ENCODE assay signal across 2 cellular contexts in the genomic region with DNA sequence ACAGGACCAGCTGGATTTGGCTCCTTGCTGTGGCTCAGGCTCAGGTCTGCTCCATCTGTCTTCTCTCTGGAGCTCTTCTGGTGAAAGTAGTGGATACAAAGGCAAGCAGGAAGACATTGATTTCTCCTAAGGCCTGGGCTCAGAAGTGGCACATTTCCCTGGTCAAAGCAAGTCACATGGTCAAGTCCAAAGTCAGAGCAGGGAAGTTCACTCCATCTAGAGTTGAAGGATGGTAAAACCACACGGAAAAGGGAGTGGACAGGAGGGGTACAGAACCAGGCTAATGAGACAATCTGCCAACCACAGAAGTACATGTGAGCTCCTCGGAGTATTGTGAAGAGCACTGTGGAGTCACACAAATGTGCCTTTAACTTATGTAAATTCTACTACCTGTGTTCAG.
TF ChIP-seq lines count a peak whose summit lies in the region.

No MANE protein-coding gene starts in this region.

TF ChIP-seq in A549, 52 proteins besides CTCF, POLR2A, EP300 and RAD21 (continued from another document):
- no peak for TF ChIP-seq MYC (IDR thresholded peaks at IDR 0.05; ENCODE audit: borderline replicate concordance, low read length)
- TF ChIP-seq HEYL (CRISPR knock-in tag; IDR thresholded peaks at IDR 0.05): no peak
- TF ChIP-seq SMC3 (IDR thresholded peaks at IDR 0.05): no peak
- no peak for TF ChIP-seq NFE2L2 (conservative IDR thresholded peaks at IDR 0.05; ENCODE audit: low read length)
- TF ChIP-seq ZC3H11A (IDR thresholded peaks at IDR 0.05): no peak
- TF ChIP-seq MAZ (IDR thresholded peaks at IDR 0.05; ENCODE audit: borderline replicate concordance, low read depth, low read length): no peak
- TF ChIP-seq, protein P1, sequence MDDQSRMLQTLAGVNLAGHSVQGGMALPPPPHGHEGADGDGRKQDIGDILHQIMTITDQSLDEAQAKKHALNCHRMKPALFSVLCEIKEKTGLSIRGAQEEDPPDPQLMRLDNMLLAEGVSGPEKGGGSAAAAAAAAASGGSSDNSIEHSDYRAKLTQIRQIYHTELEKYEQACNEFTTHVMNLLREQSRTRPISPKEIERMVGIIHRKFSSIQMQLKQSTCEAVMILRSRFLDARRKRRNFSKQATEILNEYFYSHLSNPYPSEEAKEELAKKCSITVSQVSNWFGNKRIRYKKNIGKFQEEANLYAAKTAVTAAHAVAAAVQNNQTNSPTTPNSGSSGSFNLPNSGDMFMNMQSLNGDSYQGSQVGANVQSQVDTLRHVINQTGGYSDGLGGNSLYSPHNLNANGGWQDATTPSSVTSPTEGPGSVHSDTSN (IDR thresholded peaks at IDR 0.05): no peak
- no peak for TF ChIP-seq KDM5A (IDR thresholded peaks at IDR 0.05)

TF ChIP-seq in HCT116, 20 proteins besides CTCF, POLR2A, EP300 and RAD21 (continued from another document):
- TF ChIP-seq, protein P2, sequence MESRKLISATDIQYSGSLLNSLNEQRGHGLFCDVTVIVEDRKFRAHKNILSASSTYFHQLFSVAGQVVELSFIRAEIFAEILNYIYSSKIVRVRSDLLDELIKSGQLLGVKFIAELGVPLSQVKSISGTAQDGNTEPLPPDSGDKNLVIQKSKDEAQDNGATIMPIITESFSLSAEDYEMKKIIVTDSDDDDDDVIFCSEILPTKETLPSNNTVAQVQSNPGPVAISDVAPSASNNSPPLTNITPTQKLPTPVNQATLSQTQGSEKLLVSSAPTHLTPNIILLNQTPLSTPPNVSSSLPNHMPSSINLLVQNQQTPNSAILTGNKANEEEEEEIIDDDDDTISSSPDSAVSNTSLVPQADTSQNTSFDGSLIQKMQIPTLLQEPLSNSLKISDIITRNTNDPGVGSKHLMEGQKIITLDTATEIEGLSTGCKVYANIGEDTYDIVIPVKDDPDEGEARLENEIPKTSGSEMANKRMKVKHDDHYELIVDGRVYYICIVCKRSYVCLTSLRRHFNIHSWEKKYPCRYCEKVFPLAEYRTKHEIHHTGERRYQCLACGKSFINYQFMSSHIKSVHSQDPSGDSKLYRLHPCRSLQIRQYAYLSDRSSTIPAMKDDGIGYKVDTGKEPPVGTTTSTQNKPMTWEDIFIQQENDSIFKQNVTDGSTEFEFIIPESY (IDR thresholded peaks at IDR 0.05; ENCODE audit: extremely low read depth, insufficient replicate concordance, low read length): no peak
- TF ChIP-seq CBX3 (IDR thresholded peaks at IDR 0.05; ENCODE audit: low read depth): no peak
- no peak for TF ChIP-seq ZNF274 (IDR thresholded peaks at IDR 0.05; ENCODE audit: low read depth, low read length)
- no peak for TF ChIP-seq SRF (IDR thresholded peaks at IDR 0.05; ENCODE audit: low read depth)
- no peak for TF ChIP-seq MAX (IDR thresholded peaks at IDR 0.05)
- TF ChIP-seq SIN3A (IDR thresholded peaks at IDR 0.05; ENCODE audit: low read depth): no peak
- TF ChIP-seq ZFX (IDR thresholded peaks at IDR 0.05): no peak
- no peak for TF ChIP-seq JUND (IDR thresholded peaks at IDR 0.05)
- no peak for TF ChIP-seq FOSL1 (IDR thresholded peaks at IDR 0.05; ENCODE audit: low read depth)
- TF ChIP-seq YY1 (IDR thresholded peaks at IDR 0.05; ENCODE audit: extremely low read depth, insufficient replicate concordance, low read depth, low read length): no peak
- TF ChIP-seq EZH2 (IDR thresholded peaks at IDR 0.05): no peak
- no peak for TF ChIP-seq POLR2AphosphoS5 (IDR thresholded peaks at IDR 0.05; ENCODE audit: low read depth, low read length)
- TF ChIP-seq ELF1 (IDR thresholded peaks at IDR 0.05; ENCODE audit: borderline replicate concordance, low read depth): no peak
- TF ChIP-seq EZH2phosphoT487 (IDR thresholded peaks at IDR 0.05; ENCODE audit: borderline replicate concordance): no peak
